In the genomic region with DNA sequence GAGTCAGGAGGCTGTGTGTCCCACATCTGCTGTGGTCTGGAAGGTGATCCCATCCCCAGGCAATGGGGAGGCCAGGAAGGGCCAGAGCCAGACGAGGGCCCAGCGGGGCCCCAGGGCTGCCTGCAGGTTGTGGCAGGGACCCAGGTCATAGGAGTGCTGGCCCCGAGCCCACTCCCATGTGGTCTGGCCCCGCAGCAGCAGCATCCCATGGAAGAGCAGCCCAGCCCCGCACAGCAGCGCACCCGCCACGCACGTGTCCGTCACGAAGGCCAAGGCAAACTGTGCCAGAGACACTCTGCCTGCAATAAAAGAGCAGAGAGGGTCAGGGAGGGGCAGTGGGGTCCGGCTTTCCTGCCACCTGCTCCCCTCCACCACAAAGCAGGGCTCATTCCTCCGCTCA, we compare ENCODE assay signal across 2 cellular contexts.
TF ChIP-seq lines count a peak whose summit lies in the region.

No MANE protein-coding gene starts in this region.

TF ChIP-seq in HepG2, 621 proteins besides CTCF, POLR2A, EP300 and RAD21:
- no peak for TF ChIP-seq ZNF180 (CRISPR knock-in tag; IDR thresholded peaks at IDR 0.05; ENCODE audit: borderline replicate concordance, low read depth)
- peak; percentile 44 for TF ChIP-seq AGO1 (IDR thresholded peaks at IDR 0.05; ENCODE audit: low read depth, low read length, poor library complexity, severe bottlenecking)
- TF ChIP-seq, protein P1, sequence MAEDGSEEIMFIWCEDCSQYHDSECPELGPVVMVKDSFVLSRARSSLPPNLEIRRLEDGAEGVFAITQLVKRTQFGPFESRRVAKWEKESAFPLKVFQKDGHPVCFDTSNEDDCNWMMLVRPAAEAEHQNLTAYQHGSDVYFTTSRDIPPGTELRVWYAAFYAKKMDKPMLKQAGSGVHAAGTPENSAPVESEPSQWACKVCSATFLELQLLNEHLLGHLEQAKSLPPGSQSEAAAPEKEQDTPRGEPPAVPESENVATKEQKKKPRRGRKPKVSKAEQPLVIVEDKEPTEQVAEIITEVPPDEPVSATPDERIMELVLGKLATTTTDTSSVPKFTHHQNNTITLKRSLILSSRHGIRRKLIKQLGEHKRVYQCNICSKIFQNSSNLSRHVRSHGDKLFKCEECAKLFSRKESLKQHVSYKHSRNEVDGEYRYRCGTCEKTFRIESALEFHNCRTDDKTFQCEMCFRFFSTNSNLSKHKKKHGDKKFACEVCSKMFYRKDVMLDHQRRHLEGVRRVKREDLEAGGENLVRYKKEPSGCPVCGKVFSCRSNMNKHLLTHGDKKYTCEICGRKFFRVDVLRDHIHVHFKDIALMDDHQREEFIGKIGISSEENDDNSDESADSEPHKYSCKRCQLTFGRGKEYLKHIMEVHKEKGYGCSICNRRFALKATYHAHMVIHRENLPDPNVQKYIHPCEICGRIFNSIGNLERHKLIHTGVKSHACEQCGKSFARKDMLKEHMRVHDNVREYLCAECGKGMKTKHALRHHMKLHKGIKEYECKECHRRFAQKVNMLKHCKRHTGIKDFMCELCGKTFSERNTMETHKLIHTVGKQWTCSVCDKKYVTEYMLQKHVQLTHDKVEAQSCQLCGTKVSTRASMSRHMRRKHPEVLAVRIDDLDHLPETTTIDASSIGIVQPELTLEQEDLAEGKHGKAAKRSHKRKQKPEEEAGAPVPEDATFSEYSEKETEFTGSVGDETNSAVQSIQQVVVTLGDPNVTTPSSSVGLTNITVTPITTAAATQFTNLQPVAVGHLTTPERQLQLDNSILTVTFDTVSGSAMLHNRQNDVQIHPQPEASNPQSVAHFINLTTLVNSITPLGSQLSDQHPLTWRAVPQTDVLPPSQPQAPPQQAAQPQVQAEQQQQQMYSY (CRISPR knock-in tag; IDR thresholded peaks at IDR 0.05): no peak
- TF ChIP-seq, protein P2, sequence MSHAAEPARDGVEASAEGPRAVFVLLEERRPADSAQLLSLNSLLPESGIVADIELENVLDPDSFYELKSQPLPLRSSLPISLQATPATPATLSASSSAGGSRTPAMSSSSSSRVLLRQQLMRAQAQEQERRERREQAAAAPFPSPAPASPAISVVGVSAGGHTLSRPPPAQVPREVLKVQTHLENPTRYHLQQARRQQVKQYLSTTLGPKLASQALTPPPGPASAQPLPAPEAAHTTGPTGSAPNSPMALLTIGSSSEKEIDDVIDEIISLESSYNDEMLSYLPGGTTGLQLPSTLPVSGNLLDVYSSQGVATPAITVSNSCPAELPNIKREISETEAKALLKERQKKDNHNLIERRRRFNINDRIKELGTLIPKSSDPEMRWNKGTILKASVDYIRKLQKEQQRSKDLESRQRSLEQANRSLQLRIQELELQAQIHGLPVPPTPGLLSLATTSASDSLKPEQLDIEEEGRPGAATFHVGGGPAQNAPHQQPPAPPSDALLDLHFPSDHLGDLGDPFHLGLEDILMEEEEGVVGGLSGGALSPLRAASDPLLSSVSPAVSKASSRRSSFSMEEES (CRISPR knock-in tag; IDR thresholded peaks at IDR 0.05): no peak
- no peak for TF ChIP-seq ZNF503 (CRISPR knock-in tag; IDR thresholded peaks at IDR 0.05)
- TF ChIP-seq AGO2 (optimal IDR thresholded peaks at IDR 0.05; ENCODE audit: low read depth, low read length): peak; percentile 73

TF ChIP-seq in WTC11, 78 proteins besides CTCF, POLR2A, EP300 and RAD21:
- 0 out of 2 replicates have a peak, but pooled peaks have one; percentile 64 for TF ChIP-seq RELA (CRISPR knock-in tag; IDR thresholded peaks at IDR 0.05; ENCODE audit: borderline replicate concordance)
- no peak for TF ChIP-seq CDX4 (CRISPR knock-in tag; IDR thresholded peaks at IDR 0.05; ENCODE audit: borderline replicate concordance)
